1 cellular context compared by ENCODE assay signal in the genomic region with DNA sequence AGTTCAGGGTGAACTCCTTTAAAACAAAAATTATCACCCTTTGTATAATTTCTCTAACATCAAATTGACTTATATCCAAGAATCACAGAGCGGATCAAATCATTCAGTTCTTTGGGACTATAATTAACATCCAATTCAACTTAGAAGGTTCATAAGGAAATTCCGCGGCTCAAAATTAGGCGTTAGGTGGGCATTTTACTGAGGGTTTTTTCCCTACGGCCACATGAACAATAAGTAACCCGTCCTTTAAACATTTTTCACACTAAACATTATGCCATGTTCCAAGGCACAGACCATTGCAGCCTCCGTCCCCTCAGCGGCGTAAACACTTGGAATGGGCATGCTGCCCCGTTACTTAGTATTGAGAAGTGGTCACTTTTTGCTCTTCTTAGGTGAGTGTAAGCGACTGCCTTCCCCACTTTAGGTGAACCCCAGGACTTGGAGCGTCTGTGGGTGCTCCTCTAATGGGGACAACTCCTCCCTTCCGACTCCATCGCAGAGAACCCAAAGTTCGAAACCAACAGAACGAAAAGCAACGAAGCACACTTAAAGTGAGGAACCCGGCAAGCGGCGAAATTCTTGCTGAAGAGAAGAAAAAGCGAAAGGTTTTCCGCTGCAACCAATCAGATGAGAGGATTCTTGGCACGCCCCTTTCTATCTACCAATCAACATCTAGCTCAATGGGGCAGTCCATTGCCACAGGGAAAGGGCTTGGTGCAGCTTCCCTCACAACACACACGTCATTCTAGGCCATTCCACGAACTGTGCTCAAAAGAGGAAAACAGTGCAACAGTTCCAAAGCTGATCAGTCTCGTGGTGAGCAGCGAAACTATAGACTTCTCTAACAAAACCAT.
A peak's percentile ranks its signal among the peaks of the same experiment; 100 is the strongest.
TF ChIP-seq lines count a peak whose summit lies in the region.

No MANE protein-coding gene starts in this region.

TF ChIP-seq in H1, 55 proteins besides CTCF, POLR2A, EP300 and RAD21:
- TF ChIP-seq PHF8 (conservative IDR thresholded peaks at IDR 0.05; ENCODE audit: low read depth, low read length) = peak; percentile 67; the same call in 1 of the 2 replicates
- TF ChIP-seq, protein P1, sequence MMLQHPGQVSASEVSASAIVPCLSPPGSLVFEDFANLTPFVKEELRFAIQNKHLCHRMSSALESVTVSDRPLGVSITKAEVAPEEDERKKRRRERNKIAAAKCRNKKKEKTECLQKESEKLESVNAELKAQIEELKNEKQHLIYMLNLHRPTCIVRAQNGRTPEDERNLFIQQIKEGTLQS (IDR thresholded peaks at IDR 0.05; ENCODE audit: insufficient read depth, low read depth, low read length) = no peak
- peak; percentile 41 for TF ChIP-seq CTBP2 (IDR thresholded peaks at IDR 0.05; ENCODE audit: borderline replicate concordance, insufficient read depth, insufficient read length, low read length)
- TF ChIP-seq TBP (IDR thresholded peaks at IDR 0.05; ENCODE audit: low read depth, low read length) = peak; percentile 80
- TF ChIP-seq, protein P2, sequence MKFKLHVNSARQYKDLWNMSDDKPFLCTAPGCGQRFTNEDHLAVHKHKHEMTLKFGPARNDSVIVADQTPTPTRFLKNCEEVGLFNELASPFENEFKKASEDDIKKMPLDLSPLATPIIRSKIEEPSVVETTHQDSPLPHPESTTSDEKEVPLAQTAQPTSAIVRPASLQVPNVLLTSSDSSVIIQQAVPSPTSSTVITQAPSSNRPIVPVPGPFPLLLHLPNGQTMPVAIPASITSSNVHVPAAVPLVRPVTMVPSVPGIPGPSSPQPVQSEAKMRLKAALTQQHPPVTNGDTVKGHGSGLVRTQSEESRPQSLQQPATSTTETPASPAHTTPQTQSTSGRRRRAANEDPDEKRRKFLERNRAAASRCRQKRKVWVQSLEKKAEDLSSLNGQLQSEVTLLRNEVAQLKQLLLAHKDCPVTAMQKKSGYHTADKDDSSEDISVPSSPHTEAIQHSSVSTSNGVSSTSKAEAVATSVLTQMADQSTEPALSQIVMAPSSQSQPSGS (IDR thresholded peaks at IDR 0.05; ENCODE audit: low read length) = peak; percentile 94
- TF ChIP-seq ZNF274 (IDR thresholded peaks at IDR 0.05; ENCODE audit: borderline replicate concordance, extremely low read depth, low read length) = no peak
- TF ChIP-seq RFX5 (IDR thresholded peaks at IDR 0.05; ENCODE audit: borderline replicate concordance, low read depth, low read length) = no peak
- peak; percentile 60 for TF ChIP-seq CHD1 (IDR thresholded peaks at IDR 0.05; ENCODE audit: low read depth, low read length)
- TF ChIP-seq TAF1 (IDR thresholded peaks at IDR 0.05; ENCODE audit: low read depth, low read length) = peak; percentile 75
- TF ChIP-seq GTF2F1 (IDR thresholded peaks at IDR 0.05; ENCODE audit: borderline replicate concordance, low read depth, low read length) = no peak
- no peak for TF ChIP-seq SIX5 (IDR thresholded peaks at IDR 0.05; ENCODE audit: low read depth, low read length)
- 0 out of 4 replicates have a peak, but pooled peaks have one; percentile 26 to 57 for TF ChIP-seq SIN3A (conservative IDR thresholded peaks at IDR 0.05 in 1 of 2, IDR thresholded peaks at IDR 0.05 in 1 of 2; ENCODE audit: low read depth in 1 of 2, low read length in 2 of 2)
- no peak for TF ChIP-seq BRCA1 (IDR thresholded peaks at IDR 0.05; ENCODE audit: low read depth, low read length)
- TF ChIP-seq TAF7 (optimal IDR thresholded peaks at IDR 0.05; ENCODE audit: borderline replicate concordance, low read depth, low read length) = peak; percentile 73
- peak; percentile 50; the same call in 1 of the 2 replicates for TF ChIP-seq RBBP5 (IDR thresholded peaks at IDR 0.05; ENCODE audit: borderline replicate concordance, low read depth, low read length)
- TF ChIP-seq KDM4A (IDR thresholded peaks at IDR 0.05; ENCODE audit: low read depth, low read length, severe bottlenecking) = peak; percentile 89
- TF ChIP-seq NANOG (IDR thresholded peaks at IDR 0.05; ENCODE audit: insufficient read depth, low read depth, low read length, poor library complexity, severe bottlenecking) = no peak
- TF ChIP-seq JUND (IDR thresholded peaks at IDR 0.05; ENCODE audit: low read length) = peak; percentile 74; the same call in 1 of the 2 replicates
- peak; percentile 88 for TF ChIP-seq ASH2L (IDR thresholded peaks at IDR 0.05; ENCODE audit: low read length)
- peak; percentile 54; the same call in 1 of the 2 replicates for TF ChIP-seq KDM1A (IDR thresholded peaks at IDR 0.05; ENCODE audit: borderline replicate concordance, low read length)
- TF ChIP-seq YY1 (IDR thresholded peaks at IDR 0.05; ENCODE audit: low read depth, low read length) = 0 out of 2 replicates have a peak, but pooled peaks have one; percentile 4
- TF ChIP-seq SP1 (IDR thresholded peaks at IDR 0.05; ENCODE audit: low read depth, low read length) = peak; percentile 87
- TF ChIP-seq HDAC2 (IDR thresholded peaks at IDR 0.05; ENCODE audit: borderline replicate concordance in 1 of 2, low read depth in 2 of 2, low read length in 2 of 2) = no peak
